In genomic region chr2:11933854-11934253, GRCh38 we compare ENCODE assay signal across 1 cellular context.
TF ChIP-seq lines count a peak whose summit lies in the region.

No MANE protein-coding gene starts in this region.

TF ChIP-seq in GM12878, 131 proteins besides CTCF, POLR2A, EP300 and RAD21 (continued from another document):
- TF ChIP-seq E2F4 (IDR thresholded peaks at IDR 0.05; ENCODE audit: low read depth, low read length) (no peak), BMI1 (IDR thresholded peaks at IDR 0.05; ENCODE audit: borderline replicate concordance) (no peak), POLR2AphosphoS5 (IDR thresholded peaks at IDR 0.05; ENCODE audit: low read length) (no peak), MEF2B (IDR thresholded peaks at IDR 0.05; ENCODE audit: partially characterized antibody, poor library complexity, severe bottlenecking) (no peak), HCFC1 (IDR thresholded peaks at IDR 0.05; ENCODE audit: low read length) (no peak), PBX3 (IDR thresholded peaks at IDR 0.05; ENCODE audit: insufficient replicate concordance, low read depth, low read length) (no peak), SUZ12 (IDR thresholded peaks at IDR 0.05; ENCODE audit: unreplicated experiment) (no peak), BHLHE40 (IDR thresholded peaks at IDR 0.05; ENCODE audit: borderline replicate concordance in 1 of 2, low read depth in 2 of 2, low read length in 1 of 2) (peak in 1 of 2 experiments; percentile 66; a peak in 2 of 4 replicates), SPI1 (IDR thresholded peaks at IDR 0.05; ENCODE audit: borderline replicate concordance, insufficient read depth, low read depth, low read length) (peak; percentile 96), MTA3 (IDR thresholded peaks at IDR 0.05; ENCODE audit: borderline replicate concordance, low read length) (no peak), CUX1 (IDR thresholded peaks at IDR 0.05; ENCODE audit: insufficient replicate concordance, low read depth, low read length) (no peak), PRDM15 (CRISPR knock-in tag; IDR thresholded peaks at IDR 0.05) (peak; percentile 64; the same call in 1 of the 2 replicates), IRF4 (IDR thresholded peaks at IDR 0.05; ENCODE audit: low read depth, low read length) (0 out of 2 replicates have a peak, but pooled peaks have one; percentile 52), YY1 (IDR thresholded peaks at IDR 0.05; ENCODE audit: low read depth, low read length) (no peak), PML (IDR thresholded peaks at IDR 0.05; ENCODE audit: low read length) (no peak), CBX3 (IDR thresholded peaks at IDR 0.05; ENCODE audit: borderline replicate concordance, low read depth) (no peak), SRF (IDR thresholded peaks at IDR 0.05; ENCODE audit: low read depth in 2 of 2, low read length in 2 of 2) (no peak), POLR2AphosphoS2 (IDR thresholded peaks at IDR 0.05; ENCODE audit: low read depth, low read length) (no peak), SMARCA5 (IDR thresholded peaks at IDR 0.05) (no peak), STAT3 (IDR thresholded peaks at IDR 0.05; ENCODE audit: low read depth, low read length) (no peak), ESRRA (IDR thresholded peaks at IDR 0.05; ENCODE audit: low read length) (no peak), ZBED1 (IDR thresholded peaks at IDR 0.05; ENCODE audit: borderline replicate concordance) (no peak), FOXM1 (IDR thresholded peaks at IDR 0.05; ENCODE audit: low read depth, low read length) (no peak), MLLT1 (IDR thresholded peaks at IDR 0.05) (no peak), POU2F2 (IDR thresholded peaks at IDR 0.05; ENCODE audit: borderline replicate concordance, low read depth, low read length) (no peak), TARDBP (IDR thresholded peaks at IDR 0.05; ENCODE audit: borderline replicate concordance) (no peak), BCL3 (IDR thresholded peaks at IDR 0.05; ENCODE audit: borderline replicate concordance, insufficient read depth, low read depth, low read length, poor library complexity, severe bottlenecking) (no peak), CEBPZ (IDR thresholded peaks at IDR 0.05; ENCODE audit: low read depth, low read length) (no peak)
